Comparison of ENCODE assay signal across 11 cellular contexts in the genomic region with DNA sequence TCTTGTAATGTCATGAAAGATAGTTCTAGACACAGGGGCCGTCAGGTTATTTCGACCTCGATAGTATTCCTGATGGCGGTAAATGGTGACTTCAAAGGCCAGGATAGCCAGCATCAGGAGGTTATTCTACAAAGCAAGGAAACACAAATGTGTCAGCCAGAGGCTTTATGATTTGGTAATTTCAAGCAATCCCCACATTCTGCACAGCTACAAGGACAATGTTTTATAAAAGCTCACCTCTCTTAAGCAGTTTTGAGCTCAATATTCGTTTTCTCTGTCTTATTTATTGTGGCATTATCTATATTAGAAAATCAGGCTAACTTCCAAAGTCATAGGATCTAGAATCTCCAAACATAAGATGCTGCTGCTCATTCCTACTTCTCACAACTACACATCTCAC.
"Had no signal": no experiment of that assay in that cellular context is flagged by ENCODE, and none has a peak within 500 bp of the region (broad histone marks: within the 10 kb centered on the region; RNA-seq: fewer than 3 reads in every experiment).

No MANE protein-coding gene starts in this region.

- H3K27ac ChIP-seq: GM23248 had no signal

- H3K4me1 ChIP-seq: HAP-1 had no signal

- H3K4me2 ChIP-seq: GM23338 had no signal

- H3K9ac ChIP-seq: GM23248 had no signal

- H3K9me3 ChIP-seq: HAP-1 had no signal

- ATAC-seq: GM23338, HCT116 had no signal

- DNase-seq: GM23248, GOT3, H7, H9, HCEC 1CT, HFFc6 had no signal

- H3K4me3 ChIP-seq: GM23248, GM23338, HAP-1 had no signal

- H2AFZ ChIP-seq: GM23248, GM23338 had no signal

- FAIRE-seq: H1, H54 had no signal

- H3K36me3 ChIP-seq: HAP-1 had no signal
